Comparison of ENCODE assay signal across 8 cellular contexts in the genomic region with DNA sequence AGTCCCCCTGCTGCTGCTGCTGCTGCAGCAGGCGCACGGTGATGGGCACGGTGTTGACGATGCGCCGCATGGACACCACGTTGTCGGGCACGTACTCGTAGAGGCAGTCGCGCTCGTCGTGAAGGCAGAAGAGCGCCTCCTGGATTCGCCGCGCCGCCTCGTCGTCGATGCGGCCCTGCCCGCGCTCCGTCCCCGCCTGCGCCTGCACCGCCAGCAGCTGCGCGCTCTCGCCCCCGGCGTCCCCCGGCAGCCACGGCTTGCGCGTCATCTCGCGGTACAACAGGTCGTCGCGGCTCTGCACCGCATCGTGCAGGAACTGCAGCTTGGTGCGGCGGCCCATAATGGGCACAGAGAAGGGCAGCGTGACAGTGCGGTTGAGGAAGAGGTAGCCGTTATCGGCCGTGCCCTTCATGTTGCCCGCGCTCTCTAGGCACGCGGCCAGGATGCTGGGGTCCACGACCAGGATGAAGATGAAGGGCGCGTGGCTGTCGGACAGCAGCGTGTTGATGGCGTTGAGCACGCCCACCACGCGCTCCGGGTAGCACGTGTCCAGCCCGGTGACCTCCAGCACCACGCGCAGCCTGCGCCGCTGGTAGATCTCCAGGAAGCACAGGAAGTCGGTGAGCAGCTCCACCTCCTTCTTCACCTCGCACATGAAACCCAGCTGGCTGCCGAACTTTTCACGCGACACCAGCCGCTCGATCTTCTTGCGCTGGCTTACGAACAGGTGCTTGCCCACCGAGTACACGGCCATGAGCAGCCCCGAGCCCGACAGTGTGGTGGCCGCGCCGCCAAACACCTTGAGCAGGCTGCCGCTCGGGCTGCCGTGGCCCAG. TPM values are rescaled to one million over a fixed set of nuclear protein-coding genes. Genes with fewer than 3 reads are reported as not detected.
A peak's percentile ranks its signal among the peaks of the same experiment; 100 is the strongest.
DNase-seq lines count a peak whose midpoint lies in the region; ATAC-seq and TF ChIP-seq lines count a peak whose summit lies in the region.

No MANE protein-coding gene starts in this region.

- TF ChIP-seq CTCF in GM12865 (IDR thresholded peaks at IDR 0.05; ENCODE audit: insufficient read depth, low read depth, low read length, missing control alignments) (no peak), suprapubic skin (IDR thresholded peaks at IDR 0.05) (no peak)

- H3K27me3 Mint-ChIP-seq in naive B cell: peaks cover 15 to 47% (median 39%) of the 10 kb centered on the region in 3 donors

- 28% methylated on average over 9 of the region's 91 CpGs for WGBS in suprapubic skin

- H3K27ac ChIP-seq in suprapubic skin: no peak overlapping the region

- H3K4me3 Mint-ChIP-seq in naive B cell: peak overlapping the region; percentile 79 to 88 (median 84)

- no peak for TF ChIP-seq EP300 in suprapubic skin (IDR thresholded peaks at IDR 0.05)

- H3K4me1 Mint-ChIP-seq in naive B cell: peaks cover 15 to 26% (median 18%) of the 10 kb centered on the region in 3 donors

- H3K36me3 Mint-ChIP-seq in naive B cell: no peaks in the 10 kb centered on the region

- no peaks in the 10 kb centered on the region for H3K9me3 ChIP-seq in suprapubic skin

- DNase-seq in GM12865 (ENCODE audit: low read depth) (peak; percentile 47), naive B cell (peak; percentile 38), suprapubic skin (ENCODE audit: low spot score in 2 of 2) (no peak), NCI-H187 treated with DMSO at 0.1 percent for 48 hours (lab: John Stamatoyannopoulos, UW) (no peak)
- DNase-seq in activated CD4-positive, alpha-beta T cell treated with anti-CD3 and anti-CD28 coated beads for 4 hours: peak; percentile 38 to 52
- DNase-seq in effector CD4-positive, alpha-beta T cell: peak; percentile 21

- H3K4me3 ChIP-seq in GM12865 (ENCODE audit: low read depth, low read length) (no peak overlapping the region), suprapubic skin (peak overlapping the region; percentile 38)

- peaks cover 15% of the 10 kb centered on the region for H3K27me3 ChIP-seq in suprapubic skin

- peaks cover 7% of the 10 kb centered on the region for H3K36me3 ChIP-seq in suprapubic skin

- peak overlapping the region in 1 of 6 donors; percentile 42 for H3K27ac Mint-ChIP-seq in naive B cell

- TF ChIP-seq POLR2A in suprapubic skin (IDR thresholded peaks at IDR 0.05): no peak

- no peaks in the 10 kb centered on the region for H3K9me3 Mint-ChIP-seq in naive B cell

- H3K4me1 ChIP-seq in suprapubic skin: peaks cover 54% of the 10 kb centered on the region

- ATAC-seq in naive B cell (ENCODE audit: low read depth in 2 of 2) (peak; percentile 67 to 69), HG03095 (IDR thresholded peaks at IDR 0.05; ENCODE audit: unreplicated experiment) (no peak), GM18520 (IDR thresholded peaks at IDR 0.05; ENCODE audit: unreplicated experiment) (no peak)

RNA-seq across cellular contexts. Expression of a gene that starts 8.1 kb away (rescaled TPM):
- not detected for polyA plus RNA-seq in naive B cell (ENCODE audit: low read depth in 6 of 6)
- total RNA-seq in suprapubic skin: 10 to 100 TPM; 22.4 to 60.4 (median 51.1) TPM

RNA-seq across cellular contexts. Expression of a gene that starts 25.3 kb away (rescaled TPM):
- 100 to 1,000 TPM; 114 to 248 (median 134) TPM for polyA plus RNA-seq in naive B cell (ENCODE audit: low read depth in 6 of 6)
- 10 to 100 TPM; 55.9 to 82.3 (median 71.8) TPM for total RNA-seq in suprapubic skin

RNA-seq across cellular contexts. Expression of a gene that starts 25.9 kb away (rescaled TPM):
- 10 to 100 TPM in 5 of 6 donors, 1 to 10 TPM in 1; 9.1 to 24.5 (median 13.6) TPM for polyA plus RNA-seq in naive B cell (ENCODE audit: low read depth in 6 of 6)
- total RNA-seq in suprapubic skin: 10 to 100 TPM; 15.3 to 20.1 (median 15.9) TPM

RNA-seq across cellular contexts. Expression of a gene that starts 59.7 kb away (rescaled TPM):
- polyA plus RNA-seq in naive B cell (ENCODE audit: low read depth in 6 of 6): 1 to 10 TPM in 1 of 6 donors, under 1 TPM in 4, not detected in 1; 0.20 to 1.4 (median 0.32) TPM
- total RNA-seq in suprapubic skin: 10 to 100 TPM; 24.6 to 43.1 (median 33.5) TPM

Comparison
In these comparisons a context has a peak if more than half of its experiments do, and no peak if none do; other contexts are left out.
1. DNase-seq: peak in GM12865 (single experiment), activated CD4-positive, alpha-beta T cell treated with anti-CD3 and anti-CD28 coated beads for 4 hours (2 of 2), effector CD4-positive, alpha-beta T cell (single experiment) and naive B cell (single experiment); none in suprapubic skin (0 of 2) and NCI-H187 treated with DMSO at 0.1 percent for 48 hours (single experiment).
2. ATAC-seq: peak in naive B cell (2 of 2); none in HG03095 (single experiment) and GM18520 (single experiment).